Comparison of ENCODE assay signal across 13 cellular contexts in genomic region chr10:131947631-131948347, GRCh38. TPM values are rescaled to one million over a fixed set of nuclear protein-coding genes. Genes with fewer than 3 reads are reported as not detected.
DNase-seq lines count a peak whose midpoint lies in the region; ATAC-seq and TF ChIP-seq lines count a peak whose summit lies in the region.
"Had no signal": no experiment of that assay in that cellular context is flagged by ENCODE, and none has a peak within 500 bp of the region (broad histone marks: within the 10 kb centered on the region; RNA-seq: fewer than 3 reads in every experiment).

No MANE protein-coding gene starts in this region.

- H3K9me2 ChIP-seq in GM23338 (ENCODE audit: insufficient read depth) = no peaks in the 10 kb centered on the region

- H3K9me3 Mint-ChIP-seq in GM23338 (no peaks in the 10 kb centered on the region), endodermal cell (no peaks in the 10 kb centered on the region), progenitor cell of endocrine pancreas (ENCODE audit: low read depth) (no peaks in the 10 kb centered on the region)
- H3K9me3 Mint-ChIP-seq: neural progenitor cell had no signal

- H3K4me2 ChIP-seq in GM23338 = no peak overlapping the region
- H3K4me2 ChIP-seq: neural progenitor cell had no signal

- H3K4me1 ChIP-seq in GM23338 (ENCODE audit: insufficient read depth) (no peaks in the 10 kb centered on the region), Panc1 (ENCODE audit: control insufficient read depth, insufficient read depth, low read length) (peaks cover 19% of the 10 kb centered on the region), endodermal cell (ENCODE audit: control insufficient read depth, insufficient read depth, low read length) (no peaks in the 10 kb centered on the region)
- H3K4me1 ChIP-seq: colonic mucosa, neural progenitor cell had no signal

- WGBS in endodermal cell (ENCODE audit: insufficient coverage in 1 of 2, insufficient read length in 1 of 2), 2 experiments = 93% methylated on average over 16 to 18 of the region's 18 CpGs

- no peak overlapping the region for H3K9ac ChIP-seq in endodermal cell (ENCODE audit: extremely low read depth, low read length, poor library complexity, severe bottlenecking)
- H3K9ac ChIP-seq: neural progenitor cell had no signal

- TF ChIP-seq CTCF in GM23338 (conservative IDR thresholded peaks at IDR 0.05; ENCODE audit: low read depth in 2 of 2) (no peak), Panc1 (IDR thresholded peaks at IDR 0.05) (no peak), endodermal cell (conservative IDR thresholded peaks at IDR 0.05) (no peak), progenitor cell of endocrine pancreas (IDR thresholded peaks at IDR 0.05; ENCODE audit: unreplicated experiment) (no peak)

- H3K27me3 Mint-ChIP-seq in GM23338 (ENCODE audit: insufficient read depth, low read depth, poor library complexity) (peaks cover 6% of the 10 kb centered on the region), endodermal cell (ENCODE audit: insufficient read depth) (no peaks in the 10 kb centered on the region), progenitor cell of endocrine pancreas (no peaks in the 10 kb centered on the region)

- H3K4me3 ChIP-seq in GM23338 = no peak overlapping the region
- no peak overlapping the region for H3K4me3 ChIP-seq in Panc1 (ENCODE audit: low read depth in 2 of 2, low read length in 2 of 2)
- no peak overlapping the region for H3K4me3 ChIP-seq in endodermal cell (ENCODE audit: low read length)
- H3K4me3 ChIP-seq: colonic mucosa, K562, neural progenitor cell had no signal

- H4K20me1 ChIP-seq in GM23338 (replicated peaks; ENCODE audit: insufficient read depth) = peaks cover 15% of the 10 kb centered on the region

- H3K36me3 ChIP-seq in GM23338 (ENCODE audit: insufficient read depth) (peaks cover 31% of the 10 kb centered on the region), Panc1 (ENCODE audit: control insufficient read depth, insufficient read depth, low read length) (peaks cover 24% of the 10 kb centered on the region), endodermal cell (ENCODE audit: control insufficient read depth, insufficient read depth, low read length) (peaks cover 77% of the 10 kb centered on the region)
- H3K36me3 ChIP-seq: colonic mucosa, neural progenitor cell had no signal

- peaks cover 5% of the 10 kb centered on the region for H3K79me2 ChIP-seq in GM23338 (replicated peaks; ENCODE audit: insufficient read depth)

- H2AFZ ChIP-seq in GM23338 = no peak overlapping the region
- H2AFZ ChIP-seq: neural progenitor cell had no signal

- H3K4me1 Mint-ChIP-seq in GM23338 = no peaks in the 10 kb centered on the region; the same call in 2 of the 3 replicates
- H3K4me1 Mint-ChIP-seq in endodermal cell = no peaks in the 10 kb centered on the region
- H3K4me1 Mint-ChIP-seq in progenitor cell of endocrine pancreas (ENCODE audit: low read depth) = peaks cover 1% of the 10 kb centered on the region
- H3K4me1 Mint-ChIP-seq: neural progenitor cell had no signal

- no peak overlapping the region for H3K4me3 Mint-ChIP-seq in GM23338
- H3K4me3 Mint-ChIP-seq in endodermal cell = no peak overlapping the region
- no peak overlapping the region for H3K4me3 Mint-ChIP-seq in progenitor cell of endocrine pancreas (ENCODE audit: low read depth)
- H3K4me3 Mint-ChIP-seq: neural progenitor cell had no signal

- ATAC-seq in GM23338 (no peak), Panc1 (peak; percentile 69), HG02623 (IDR thresholded peaks at IDR 0.05; ENCODE audit: unreplicated experiment) (no peak), HG02798 (IDR thresholded peaks at IDR 0.05; ENCODE audit: poor library complexity, unreplicated experiment) (no peak)
- ATAC-seq: K562 had no signal

- H3K27ac Mint-ChIP-seq in GM23338 = peak overlapping the region; percentile 14; the same call in 1 of the 2 replicates
- H3K27ac Mint-ChIP-seq in endodermal cell = peak overlapping the region; percentile 2
- H3K27ac Mint-ChIP-seq in progenitor cell of endocrine pancreas = peak overlapping the region; percentile 13
- H3K27ac Mint-ChIP-seq: neural progenitor cell had no signal

- H3F3A ChIP-seq in GM23338 (replicated peaks; ENCODE audit: low read depth) = 0 out of 2 replicates have a peak, but pooled peaks cover 2% of the 10 kb centered on the region

- H3K27me3 ChIP-seq in GM23338 (ENCODE audit: insufficient read depth) (no peaks in the 10 kb centered on the region), Panc1 (ENCODE audit: control insufficient read depth, insufficient read depth, low read length) (no peaks in the 10 kb centered on the region), endodermal cell (ENCODE audit: control insufficient read depth, insufficient read depth, low read length, poor library complexity, severe bottlenecking) (no peaks in the 10 kb centered on the region)
- H3K27me3 ChIP-seq: colonic mucosa, neural progenitor cell had no signal

- no peak overlapping the region for H3K27ac ChIP-seq in GM23338 (ENCODE audit: low read depth)
- H3K27ac ChIP-seq in Panc1 (ENCODE audit: low read length) = no peak overlapping the region
- H3K27ac ChIP-seq in endodermal cell (ENCODE audit: low read depth, low read length) = no peak overlapping the region
- H3K27ac ChIP-seq: colonic mucosa, neural progenitor cell had no signal

- BruUV-seq in Panc1 (replicated peaks; lab: Mats Ljungman, UMichigan) = no TSS peak

- intact Hi-C loops in Panc1 (cut with micrococcal nuclease; ENCODE audit: unreplicated experiment) = no loop called here

- in situ Hi-C loops in Panc1 (cut with HindIII; ENCODE audit: low pct_unique_long_range_greater_than_20kb, low sequenced_read_pairs) = no loop called here

- H3K36me3 Mint-ChIP-seq in GM23338 (ENCODE audit: low read depth) (peaks cover 86% of the 10 kb centered on the region), endodermal cell (ENCODE audit: low read depth) (peaks cover 84% of the 10 kb centered on the region), progenitor cell of endocrine pancreas (ENCODE audit: insufficient read depth) (peaks cover 44% of the 10 kb centered on the region)

- CTCF ChIA-PET in Panc1 (lab: Charles Lee) = no interaction called here

- POLR2A ChIA-PET in Panc1 (lab: Charles Lee) = no interaction called here

- H3K9me3 ChIP-seq in Panc1 (ENCODE audit: control insufficient read depth, insufficient read depth, low read depth, low read length) (no peaks in the 10 kb centered on the region), endodermal cell (ENCODE audit: control insufficient read depth, low read length) (no peaks in the 10 kb centered on the region)
- H3K9me3 ChIP-seq: colonic mucosa had no signal

- DNase-seq in GM23338 (ENCODE audit: low spot score) = no peak
- peak; percentile 64 for DNase-seq in Panc1 (ENCODE audit: low read depth, low spot score)
- DNase-seq in endodermal cell = peak; percentile 34
- DNase-seq in progenitor cell of endocrine pancreas (ENCODE audit: low spot score, unreplicated experiment) = no peak
- DNase-seq in SKM-1 (lab: John Stamatoyannopoulos, UW; ENCODE audit: unreplicated experiment) = no peak
- DNase-seq in NCI-H1436 (lab: John Stamatoyannopoulos, UW) = no peak
- DNase-seq: colonic mucosa, NCI-H510A treated with DMSO at 0.1 percent for 48 hours, T-helper 1 cell had no signal

TF ChIP-seq in GM23338, 12 proteins besides CTCF, POLR2A, EP300 and RAD21 (continues in another document):
- TF ChIP-seq NANOG (IDR thresholded peaks at IDR 0.05; ENCODE audit: borderline replicate concordance) (no peak), CREB1 (CRISPR knock-in tag; IDR thresholded peaks at IDR 0.05; ENCODE audit: low read depth) (no peak), ZNF114 (CRISPR knock-in tag; IDR thresholded peaks at IDR 0.05) (no peak), POLR2AphosphoS5 (IDR thresholded peaks at IDR 0.05; ENCODE audit: low read depth) (no peak), STAT1 (IDR thresholded peaks at IDR 0.05; ENCODE audit: unreplicated experiment) (no peak)
- TF ChIP-seq, protein P1, sequence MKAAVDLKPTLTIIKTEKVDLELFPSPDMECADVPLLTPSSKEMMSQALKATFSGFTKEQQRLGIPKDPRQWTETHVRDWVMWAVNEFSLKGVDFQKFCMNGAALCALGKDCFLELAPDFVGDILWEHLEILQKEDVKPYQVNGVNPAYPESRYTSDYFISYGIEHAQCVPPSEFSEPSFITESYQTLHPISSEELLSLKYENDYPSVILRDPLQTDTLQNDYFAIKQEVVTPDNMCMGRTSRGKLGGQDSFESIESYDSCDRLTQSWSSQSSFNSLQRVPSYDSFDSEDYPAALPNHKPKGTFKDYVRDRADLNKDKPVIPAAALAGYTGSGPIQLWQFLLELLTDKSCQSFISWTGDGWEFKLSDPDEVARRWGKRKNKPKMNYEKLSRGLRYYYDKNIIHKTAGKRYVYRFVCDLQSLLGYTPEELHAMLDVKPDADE (IDR thresholded peaks at IDR 0.05) = no peak

RNA-seq across cellular contexts. Expression of gene BNIP3, which starts 33.9 kb away (rescaled TPM):
- total RNA-seq in GM23338 (2014; rRNA removed; shearing (Covaris generic)) = 48.8 and 75.0 TPM in 2 replicates
- polyA plus RNA-seq in GM23338 (2016; fragmentation: Nextera tagmentation; extraction: Ambion mirVana) = 41.1 and 46.3 TPM in 2 replicates
- 67.8 TPM for total RNA-seq in Panc1 (2021; ENCODE audit: unreplicated experiment)
- polyA plus RNA-seq in Panc1 (2012; ENCODE audit: insufficient read length) = 125 TPM
- total RNA-seq in endodermal cell = 100 to 1,000 TPM in 1 of 2 donors, 10 to 100 TPM in 1; 93.5 to 108 TPM
- 149 TPM for polyA plus RNA-seq in endodermal cell (2013, experiment 1 of 2)
- 135 TPM for polyA plus RNA-seq in endodermal cell (2013, experiment 2 of 2)
- total RNA-seq in progenitor cell of endocrine pancreas = 28.5 and 32.4 TPM in 2 replicates

RNA-seq across cellular contexts. Expression of gene PPP2R2D, which starts 47.0 kb away (rescaled TPM):
- 33.7 and 35.8 TPM in 2 replicates for total RNA-seq in GM23338 (2014; rRNA removed; shearing (Covaris generic))
- 28.8 and 30.5 TPM in 2 replicates for polyA plus RNA-seq in GM23338 (2016; fragmentation: Nextera tagmentation; extraction: Ambion mirVana)
- 41.0 TPM for total RNA-seq in Panc1 (2021; ENCODE audit: unreplicated experiment)
- polyA plus RNA-seq in Panc1 (2012; ENCODE audit: insufficient read length) = 37.4 TPM
- total RNA-seq in endodermal cell = 10 to 100 TPM; 35.5 to 37.5 TPM
- 36.0 TPM for polyA plus RNA-seq in endodermal cell (2013, experiment 1 of 2)
- 35.4 TPM for polyA plus RNA-seq in endodermal cell (2013, experiment 2 of 2)
- total RNA-seq in progenitor cell of endocrine pancreas = 41.1 and 43.6 TPM in 2 replicates

Comparison
In these comparisons a context has a peak if more than half of its experiments do, and no peak if none do; other contexts are left out.
1. DNase-seq: peak in Panc1 (single experiment) and endodermal cell (single experiment); none in GM23338 (single experiment), progenitor cell of endocrine pancreas (single experiment), SKM-1 (single experiment) and NCI-H1436 (single experiment).
2. Peak in every context shown above with its lines, with median percentiles within 50 percentile points of each other: H3K27ac Mint-ChIP-seq.